Comparison of ENCODE assay signal across 10 cellular contexts in the genomic region with DNA sequence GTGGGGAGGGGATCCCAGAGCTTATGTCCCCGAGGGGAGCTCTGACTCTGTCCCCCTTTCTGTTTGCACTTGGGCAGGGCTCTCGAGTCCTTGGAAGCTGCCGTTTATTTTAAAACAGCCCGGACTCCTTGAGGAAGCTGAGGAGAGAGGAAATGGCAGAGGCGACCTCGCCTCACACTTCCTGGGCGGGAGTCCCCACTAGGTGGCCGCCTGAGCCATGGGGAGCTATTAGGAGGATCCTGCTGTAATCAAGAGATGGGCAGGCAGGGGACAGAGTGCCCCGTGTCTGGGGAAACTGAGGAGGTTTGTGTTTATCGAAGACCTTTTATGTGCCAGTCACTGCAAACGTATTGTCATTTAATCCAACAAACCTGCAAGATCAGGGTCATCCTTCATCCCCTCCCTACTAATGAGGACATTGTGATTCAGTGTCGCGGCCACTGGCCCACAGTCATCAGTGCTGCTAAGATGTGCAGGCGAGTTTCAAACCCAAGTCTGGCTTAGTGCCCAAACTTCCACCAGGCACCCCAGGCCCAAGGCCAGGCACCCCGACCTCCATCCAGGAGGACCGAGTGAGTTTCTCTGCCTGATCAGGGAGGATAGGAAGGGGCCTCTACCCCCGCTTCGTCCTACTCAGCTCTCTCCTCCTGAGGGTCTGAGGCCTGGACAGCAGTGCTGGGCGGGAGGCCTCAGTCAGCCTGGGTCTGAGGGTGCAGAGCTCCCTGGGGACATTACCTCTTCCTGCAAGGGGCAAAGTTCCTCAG.
DNase-seq lines count a peak whose midpoint lies in the region; ATAC-seq and TF ChIP-seq lines count a peak whose summit lies in the region.
"Had no signal": no experiment of that assay in that cellular context is flagged by ENCODE, and none has a peak within 500 bp of the region (broad histone marks: within the 10 kb centered on the region; RNA-seq: fewer than 3 reads in every experiment).

No MANE protein-coding gene starts in this region.

- peak; percentile 10 for DNase-seq in activated CD4-positive, alpha-beta memory T cell treated with anti-CD3 and anti-CD28 coated beads for 36 hours
- no peak for DNase-seq in activated CD4-positive, alpha-beta memory T cell treated with anti-CD3 and anti-CD28 coated beads, Interleukin-2, amount 10 ng/mL, durations not matched to agents 7 days and 5 days
- DNase-seq in PC-3 = peak; percentile 18
- peak; percentile 14 to 39 for DNase-seq in cardiac muscle cell (ENCODE audit: low read depth in 1 of 2, low spot score in 1 of 2)
- no peak for DNase-seq in thoracic aorta (ENCODE audit: low spot score)
- no peak for DNase-seq in natural killer cell treated with Interleukin-12 subunit alpha and Interleukin-12 subunit beta and Interleukin-15 and Interleukin-18, amount 100 ng/mL, for 72 hours (ENCODE audit: low spot score)
- DNase-seq: NCI-H2171 treated with DMSO at 0.1 percent for 48 hours had no signal

- BruUV-seq in PC-3 (replicated peaks; lab: Mats Ljungman, UMichigan) = no TSS peak

- H3K4me1 ChIP-seq in PC-3 (ENCODE audit: insufficient read depth, low read length) = no peaks in the 10 kb centered on the region
- H3K4me1 ChIP-seq in cardiac muscle cell (ENCODE audit: low read depth) = peaks cover 16% of the 10 kb centered on the region
- H3K4me1 ChIP-seq in thoracic aorta (ENCODE audit: control insufficient read depth in 1 of 2, low read depth in 2 of 2) = peaks cover 0 to 12% of the 10 kb centered on the region in 2 donors
- H3K4me1 ChIP-seq: prostate gland had no signal

- H3K27ac ChIP-seq in PC-3 (ENCODE audit: low read length) (no peak overlapping the region), cardiac muscle cell (no peak overlapping the region), thoracic aorta (no peak overlapping the region)
- H3K27ac ChIP-seq: prostate gland had no signal

- POLR2A ChIA-PET in activated CD4-positive, alpha-beta memory T cell treated with anti-CD3 and anti-CD28 coated beads for 36 hours (lab: Charles Lee) = no interaction called here
- POLR2A ChIA-PET in activated CD4-positive, alpha-beta memory T cell treated with anti-CD3 and anti-CD28 coated beads, Interleukin-2, amount 10 ng/mL, durations not matched to agents 7 days and 5 days (lab: Charles Lee) = no interaction called here
- POLR2A ChIA-PET in PC-3 (lab: Charles Lee; ENCODE audit: unreplicated experiment) = no interaction called here

- peaks cover 3% of the 10 kb centered on the region for H3K27me3 Mint-ChIP-seq in activated CD4-positive, alpha-beta memory T cell treated with anti-CD3 and anti-CD28 coated beads for 36 hours
- H3K27me3 Mint-ChIP-seq in activated CD4-positive, alpha-beta memory T cell treated with anti-CD3 and anti-CD28 coated beads, Interleukin-2, amount 10 ng/mL, durations not matched to agents 7 days and 5 days = no peaks in the 10 kb centered on the region
- no peaks in the 10 kb centered on the region for H3K27me3 Mint-ChIP-seq in natural killer cell treated with Interleukin-12 subunit alpha and Interleukin-12 subunit beta and Interleukin-15 and Interleukin-18, amount 100 ng/mL, for 72 hours

- intact Hi-C loops in activated CD4-positive, alpha-beta memory T cell treated with anti-CD3 and anti-CD28 coated beads for 36 hours (cut with micrococcal nuclease) = no loop called here
- intact Hi-C loops in PC-3 (cut with micrococcal nuclease) = no loop called here

- no peak overlapping the region for H3K4me2 ChIP-seq in PC-3 (ENCODE audit: low read length)

- H3K9me3 ChIP-seq in PC-3 (ENCODE audit: low read length) = no peaks in the 10 kb centered on the region
- H3K9me3 ChIP-seq in cardiac muscle cell (ENCODE audit: low read depth) = no peaks in the 10 kb centered on the region
- H3K9me3 ChIP-seq in thoracic aorta = no peaks in the 10 kb centered on the region
- H3K9me3 ChIP-seq: prostate gland had no signal

- no peaks in the 10 kb centered on the region for H4K20me1 ChIP-seq in PC-3 (ENCODE audit: low read length)

- TF ChIP-seq CTCF in PC-3 (conservative IDR thresholded peaks at IDR 0.05; ENCODE audit: low read depth, low read length) (peak; percentile 60), cardiac muscle cell (IDR thresholded peaks at IDR 0.05; ENCODE audit: low read depth, low read length) (peak; percentile 47), thoracic aorta (IDR thresholded peaks at IDR 0.05) (peak; percentile 9)

- H3K27me3 ChIP-seq in PC-3 (ENCODE audit: low read length) = peaks cover 12% of the 10 kb centered on the region
- H3K27me3 ChIP-seq in cardiac muscle cell = no peaks in the 10 kb centered on the region
- no peaks in the 10 kb centered on the region for H3K27me3 ChIP-seq in thoracic aorta (replicated peaks; ENCODE audit: insufficient read depth)

- H3K4me3 Mint-ChIP-seq in activated CD4-positive, alpha-beta memory T cell treated with anti-CD3 and anti-CD28 coated beads for 36 hours = no peak overlapping the region
- no peak overlapping the region for H3K4me3 Mint-ChIP-seq in activated CD4-positive, alpha-beta memory T cell treated with anti-CD3 and anti-CD28 coated beads, Interleukin-2, amount 10 ng/mL, durations not matched to agents 7 days and 5 days
- no peak overlapping the region for H3K4me3 Mint-ChIP-seq in natural killer cell treated with Interleukin-12 subunit alpha and Interleukin-12 subunit beta and Interleukin-15 and Interleukin-18, amount 100 ng/mL, for 72 hours

- no peak overlapping the region for H3K4me3 ChIP-seq in PC-3 (ENCODE audit: low read length)
- H3K4me3 ChIP-seq in cardiac muscle cell = no peak overlapping the region
- H3K4me3 ChIP-seq in thoracic aorta = no peak overlapping the region
- H3K4me3 ChIP-seq: prostate gland had no signal

- no peaks in the 10 kb centered on the region for H3K36me3 ChIP-seq in PC-3 (ENCODE audit: low read depth, low read length)
- H3K36me3 ChIP-seq in cardiac muscle cell = no peaks in the 10 kb centered on the region
- H3K36me3 ChIP-seq in thoracic aorta = no peaks in the 10 kb centered on the region
- H3K36me3 ChIP-seq: prostate gland had no signal

- H3K36me3 Mint-ChIP-seq in activated CD4-positive, alpha-beta memory T cell treated with anti-CD3 and anti-CD28 coated beads for 36 hours = no peaks in the 10 kb centered on the region
- no peaks in the 10 kb centered on the region for H3K36me3 Mint-ChIP-seq in activated CD4-positive, alpha-beta memory T cell treated with anti-CD3 and anti-CD28 coated beads, Interleukin-2, amount 10 ng/mL, durations not matched to agents 7 days and 5 days (ENCODE audit: low read depth)
- H3K36me3 Mint-ChIP-seq in natural killer cell treated with Interleukin-12 subunit alpha and Interleukin-12 subunit beta and Interleukin-15 and Interleukin-18, amount 100 ng/mL, for 72 hours = no peaks in the 10 kb centered on the region

- H3F3A ChIP-seq in PC-3 (ENCODE audit: low read length, unreplicated experiment) = no peaks in the 10 kb centered on the region

- CTCF ChIA-PET in activated CD4-positive, alpha-beta memory T cell treated with anti-CD3 and anti-CD28 coated beads for 36 hours (lab: Charles Lee) = no interaction called here
- CTCF ChIA-PET in activated CD4-positive, alpha-beta memory T cell treated with anti-CD3 and anti-CD28 coated beads, Interleukin-2, amount 10 ng/mL, durations not matched to agents 7 days and 5 days (lab: Charles Lee) = no interaction called here
- CTCF ChIA-PET in PC-3 (lab: Charles Lee) = no interaction called here

- H3K4me1 Mint-ChIP-seq in activated CD4-positive, alpha-beta memory T cell treated with anti-CD3 and anti-CD28 coated beads for 36 hours (ENCODE audit: low read depth) = no peaks in the 10 kb centered on the region
- H3K4me1 Mint-ChIP-seq in activated CD4-positive, alpha-beta memory T cell treated with anti-CD3 and anti-CD28 coated beads, Interleukin-2, amount 10 ng/mL, durations not matched to agents 7 days and 5 days = no peaks in the 10 kb centered on the region
- H3K4me1 Mint-ChIP-seq in natural killer cell treated with Interleukin-12 subunit alpha and Interleukin-12 subunit beta and Interleukin-15 and Interleukin-18, amount 100 ng/mL, for 72 hours (ENCODE audit: low read depth in 2 of 2) = no peaks in the 10 kb centered on the region

- no peak overlapping the region for H2AFZ ChIP-seq in PC-3 (ENCODE audit: low read length)

- ATAC-seq in PC-3 = peak; percentile 53
- no peak for ATAC-seq in thoracic aorta (ENCODE audit: insufficient number of reproducible peaks, low FRiP score, low read depth)
- no peak for ATAC-seq in natural killer cell treated with Interleukin-12 subunit alpha and Interleukin-12 subunit beta and Interleukin-15 and Interleukin-18, amount 100 ng/mL, for 72 hours
- ATAC-seq in GM18867 (IDR thresholded peaks at IDR 0.05; ENCODE audit: unreplicated experiment) = no peak
- no peak for ATAC-seq in GM18517 (IDR thresholded peaks at IDR 0.05; ENCODE audit: unreplicated experiment)

- H3K79me2 ChIP-seq in PC-3 (ENCODE audit: low read length) = no peaks in the 10 kb centered on the region

- H3K9me3 Mint-ChIP-seq in activated CD4-positive, alpha-beta memory T cell treated with anti-CD3 and anti-CD28 coated beads for 36 hours = no peaks in the 10 kb centered on the region
- no peaks in the 10 kb centered on the region for H3K9me3 Mint-ChIP-seq in activated CD4-positive, alpha-beta memory T cell treated with anti-CD3 and anti-CD28 coated beads, Interleukin-2, amount 10 ng/mL, durations not matched to agents 7 days and 5 days
- no peaks in the 10 kb centered on the region for H3K9me3 Mint-ChIP-seq in natural killer cell treated with Interleukin-12 subunit alpha and Interleukin-12 subunit beta and Interleukin-15 and Interleukin-18, amount 100 ng/mL, for 72 hours

- H3K9ac ChIP-seq in PC-3 (ENCODE audit: low read length) = no peak overlapping the region

- no peaks in the 10 kb centered on the region for H3K9me2 ChIP-seq in PC-3 (replicated peaks; ENCODE audit: low read length)

- H3K27ac Mint-ChIP-seq in activated CD4-positive, alpha-beta memory T cell treated with anti-CD3 and anti-CD28 coated beads for 36 hours = no peak overlapping the region
- no peak overlapping the region for H3K27ac Mint-ChIP-seq in activated CD4-positive, alpha-beta memory T cell treated with anti-CD3 and anti-CD28 coated beads, Interleukin-2, amount 10 ng/mL, durations not matched to agents 7 days and 5 days
- no peak overlapping the region for H3K27ac Mint-ChIP-seq in natural killer cell treated with Interleukin-12 subunit alpha and Interleukin-12 subunit beta and Interleukin-15 and Interleukin-18, amount 100 ng/mL, for 72 hours

Comparison
In these comparisons a context has a peak if more than half of its experiments do, and no peak if none do; other contexts are left out.
1. DNase-seq: peak in activated CD4-positive, alpha-beta memory T cell treated with anti-CD3 and anti-CD28 coated beads for 36 hours (single experiment), PC-3 (single experiment) and cardiac muscle cell (2 of 2); none in activated CD4-positive, alpha-beta memory T cell treated with anti-CD3 and anti-CD28 coated beads, Interleukin-2, amount 10 ng/mL, durations not matched to agents 7 days and 5 days (single experiment), thoracic aorta (single experiment) and natural killer cell treated with Interleukin-12 subunit alpha and Interleukin-12 subunit beta and Interleukin-15 and Interleukin-18, amount 100 ng/mL, for 72 hours (single experiment).
2. CTCF ChIP-seq: peak in every context shown above with its lines; median percentile 60 in PC-3; 47 in cardiac muscle cell; 9 in thoracic aorta.